Comparison of ENCODE assay signal across 13 cellular contexts in the genomic region with DNA sequence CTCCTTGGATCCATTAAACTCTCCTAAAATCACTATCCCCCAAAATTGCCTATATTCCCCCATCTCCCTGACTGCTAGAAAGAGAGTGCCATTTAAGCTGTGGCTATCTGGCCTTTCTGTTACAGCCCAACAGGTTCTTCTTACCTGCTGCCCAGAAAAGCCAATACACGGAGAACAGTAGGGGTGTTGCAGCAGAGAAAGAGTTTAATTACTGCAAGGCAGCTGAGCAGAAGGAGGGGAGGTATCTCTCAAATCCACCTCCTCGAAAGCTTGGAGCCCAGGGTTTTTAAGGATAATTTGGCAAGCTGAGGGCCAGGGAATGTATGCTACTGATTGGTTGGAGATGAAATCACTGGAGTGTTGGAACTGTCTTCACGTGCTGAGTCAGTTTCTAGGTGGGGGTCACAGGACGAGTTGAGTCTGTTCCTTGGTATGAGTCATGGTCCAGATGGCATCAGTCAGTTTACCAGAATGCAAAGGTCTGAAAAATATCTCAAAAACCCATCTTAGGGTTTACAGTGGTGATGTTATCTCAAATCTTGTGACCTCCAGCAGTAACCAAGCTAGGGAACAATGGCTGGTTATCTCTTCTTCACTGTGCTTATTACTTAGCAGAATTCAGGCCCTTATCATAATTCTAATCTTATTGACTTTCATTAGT.
DNase-seq lines count a peak whose midpoint lies in the region; ATAC-seq and TF ChIP-seq lines count a peak whose summit lies in the region.
"Had no signal": no experiment of that assay in that cellular context is flagged by ENCODE, and none has a peak within 500 bp of the region (broad histone marks: within the 10 kb centered on the region; RNA-seq: fewer than 3 reads in every experiment).

No MANE protein-coding gene starts in this region.

- no peak for TF ChIP-seq CTCF in endodermal cell (conservative IDR thresholded peaks at IDR 0.05)
- TF ChIP-seq CTCF in PC-9 (conservative IDR thresholded peaks at IDR 0.05), result no peak

- CTCF ChIA-PET in PC-9 (lab: Charles Lee), result no interaction called here
- CTCF ChIA-PET in activated CD8-positive, alpha-beta T cell treated with anti-CD3 and anti-CD28 coated beads, Interleukin-2, amount 10 ng/mL, durations not matched to agents 7 days and 5 days (lab: Charles Lee), result no interaction called here

- H3K79me2 ChIP-seq in PC-9 (ENCODE audit: low read depth), result no peaks in the 10 kb centered on the region

- no peaks in the 10 kb centered on the region for H3K4me1 Mint-ChIP-seq in stimulated activated naive CD8-positive, alpha-beta T cell treated with anti-CD3 and anti-CD28 coated beads, Interleukin-15, amount 100 ng/mL, for 72 hours
- no peaks in the 10 kb centered on the region for H3K4me1 Mint-ChIP-seq in endodermal cell
- H3K4me1 Mint-ChIP-seq in activated CD8-positive, alpha-beta T cell treated with anti-CD3 and anti-CD28 coated beads, Interleukin-2, amount 10 ng/mL, durations not matched to agents 7 days and 5 days (ENCODE audit: low read depth), result no peaks in the 10 kb centered on the region

- peak; percentile 28 for ATAC-seq in stimulated activated naive CD8-positive, alpha-beta T cell treated with anti-CD3 and anti-CD28 coated beads, Interleukin-15, Interleukin-2, amounts not matched to agents 100 U/mL and 50 U/mL, for 24 hours
- ATAC-seq in stimulated activated naive CD8-positive, alpha-beta T cell treated with anti-CD3 and anti-CD28 coated beads, Interleukin-15, amount 100 ng/mL, for 72 hours, result no peak
- ATAC-seq in GM19455 (IDR thresholded peaks at IDR 0.05; ENCODE audit: unreplicated experiment), result no peak
- no peak for ATAC-seq in activated CD8-positive, alpha-beta T cell treated with anti-CD3 and anti-CD28 coated beads, Interleukin-2, amount 10 ng/mL, durations not matched to agents 7 days and 5 days
- ATAC-seq: HCT116 had no signal

- no peak overlapping the region for H3K9ac ChIP-seq in endodermal cell (ENCODE audit: extremely low read depth, low read length, poor library complexity, severe bottlenecking)

- H3K9me3 ChIP-seq in endodermal cell (ENCODE audit: control insufficient read depth, low read length) (peaks cover 70% of the 10 kb centered on the region), PC-9 (ENCODE audit: insufficient read depth, low read depth) (no peaks in the 10 kb centered on the region)

- BruUV-seq in PC-9 (replicated peaks; lab: Mats Ljungman, UMichigan), result no TSS peak

- H2AFZ ChIP-seq in PC-9, result no peak overlapping the region

- POLR2A ChIA-PET in PC-9 (lab: Charles Lee; ENCODE audit: unreplicated experiment), result no interaction called here
- POLR2A ChIA-PET in activated CD8-positive, alpha-beta T cell treated with anti-CD3 and anti-CD28 coated beads, Interleukin-2, amount 10 ng/mL, durations not matched to agents 7 days and 5 days (lab: Charles Lee), result no interaction called here

- H3K9me3 Mint-ChIP-seq in stimulated activated naive CD8-positive, alpha-beta T cell treated with anti-CD3 and anti-CD28 coated beads, Interleukin-15, amount 100 ng/mL, for 72 hours, result peaks cover 22 to 37% of the 10 kb centered on the region in 2 donors
- H3K9me3 Mint-ChIP-seq in endodermal cell, result peaks cover 41% of the 10 kb centered on the region
- H3K9me3 Mint-ChIP-seq in activated CD8-positive, alpha-beta T cell treated with anti-CD3 and anti-CD28 coated beads, Interleukin-2, amount 10 ng/mL, durations not matched to agents 7 days and 5 days (ENCODE audit: insufficient read depth), result peaks cover 13% of the 10 kb centered on the region

- H3K27me3 ChIP-seq in endodermal cell (ENCODE audit: control insufficient read depth, insufficient read depth, low read length, poor library complexity, severe bottlenecking), result no peaks in the 10 kb centered on the region
- no peaks in the 10 kb centered on the region for H3K27me3 ChIP-seq in PC-9 (ENCODE audit: insufficient read depth, low read depth)

- H4K20me1 ChIP-seq in PC-9 (ENCODE audit: insufficient read depth), result no peaks in the 10 kb centered on the region

- H3K36me3 Mint-ChIP-seq in endodermal cell (ENCODE audit: low read depth), result peaks cover 20% of the 10 kb centered on the region
- H3K36me3 Mint-ChIP-seq in activated CD8-positive, alpha-beta T cell treated with anti-CD3 and anti-CD28 coated beads, Interleukin-2, amount 10 ng/mL, durations not matched to agents 7 days and 5 days (ENCODE audit: low read depth), result peaks cover 16% of the 10 kb centered on the region

- H3K4me3 Mint-ChIP-seq in stimulated activated naive CD8-positive, alpha-beta T cell treated with anti-CD3 and anti-CD28 coated beads, Interleukin-15, amount 100 ng/mL, for 72 hours, result no peak overlapping the region
- no peak overlapping the region for H3K4me3 Mint-ChIP-seq in endodermal cell
- H3K4me3 Mint-ChIP-seq in activated CD8-positive, alpha-beta T cell treated with anti-CD3 and anti-CD28 coated beads, Interleukin-2, amount 10 ng/mL, durations not matched to agents 7 days and 5 days, result no peak overlapping the region
- H3K4me3 Mint-ChIP-seq: activated naive CD8-positive, alpha-beta T cell; IgD-negative memory B cell had no signal

- intact Hi-C loops in PC-9 (cut with micrococcal nuclease; ENCODE audit: unreplicated experiment), result no loop called here

- WGBS in endodermal cell (ENCODE audit: insufficient coverage in 1 of 2, insufficient read length in 1 of 2), 2 experiments, result 72 to 89% methylated on average over 2 to 4 of the region's 4 CpGs

- no peaks in the 10 kb centered on the region for H3F3A ChIP-seq in PC-9 (ENCODE audit: insufficient read depth, low read depth)

- no peaks in the 10 kb centered on the region for H3K9me2 ChIP-seq in PC-9 (ENCODE audit: insufficient read depth)

- H3K36me3 ChIP-seq in endodermal cell (ENCODE audit: control insufficient read depth, insufficient read depth, low read length) (no peaks in the 10 kb centered on the region), PC-9 (ENCODE audit: low read depth) (no peaks in the 10 kb centered on the region)

- H3K4me3 ChIP-seq in endodermal cell (ENCODE audit: low read length) (peak overlapping the region; percentile 67), PC-9 (no peak overlapping the region)

- H3K4me2 ChIP-seq in PC-9, result no peak overlapping the region

- DNase-seq in stimulated activated naive CD8-positive, alpha-beta T cell treated with anti-CD3 and anti-CD28 coated beads, Interleukin-15, Interleukin-2, amounts not matched to agents 100 U/mL and 50 U/mL, for 24 hours, result no peak
- DNase-seq in stimulated activated naive CD8-positive, alpha-beta T cell treated with anti-CD3 and anti-CD28 coated beads, Interleukin-15, amount 100 ng/mL, for 72 hours, result no peak
- DNase-seq in NCI-H1694 (lab: John Stamatoyannopoulos, UW), result peak; percentile 58
- DNase-seq in endodermal cell, result no peak
- peak; percentile 36 for DNase-seq in stromal cell of bone marrow (ENCODE audit: low read depth)
- no peak for DNase-seq in PC-9
- DNase-seq in activated CD8-positive, alpha-beta T cell treated with anti-CD3 and anti-CD28 coated beads, Interleukin-2, amount 10 ng/mL, durations not matched to agents 7 days and 5 days, result no peak
- DNase-seq: activated CD8-positive, alpha-beta memory T cell treated with anti-CD3 and anti-CD28 coated beads for 24 hours; stimulated activated CD4-positive, alpha-beta T cell treated with anti-CD3 and anti-CD28 coated beads, Interleukin-12 subunit alpha, Interleukin-12 subunit beta, amount 100 ng/mL, for 4 hours had no signal

- no peaks in the 10 kb centered on the region for H3K27me3 Mint-ChIP-seq in stimulated activated naive CD8-positive, alpha-beta T cell treated with anti-CD3 and anti-CD28 coated beads, Interleukin-15, amount 100 ng/mL, for 72 hours
- no peaks in the 10 kb centered on the region for H3K27me3 Mint-ChIP-seq in endodermal cell (ENCODE audit: insufficient read depth)
- no peaks in the 10 kb centered on the region for H3K27me3 Mint-ChIP-seq in activated CD8-positive, alpha-beta T cell treated with anti-CD3 and anti-CD28 coated beads, Interleukin-2, amount 10 ng/mL, durations not matched to agents 7 days and 5 days (ENCODE audit: low read depth)
- H3K27me3 Mint-ChIP-seq: activated naive CD8-positive, alpha-beta T cell; IgD-negative memory B cell had no signal

- H3K27ac Mint-ChIP-seq in stimulated activated naive CD8-positive, alpha-beta T cell treated with anti-CD3 and anti-CD28 coated beads, Interleukin-15, amount 100 ng/mL, for 72 hours, result no peak overlapping the region
- peak overlapping the region; percentile 16 for H3K27ac Mint-ChIP-seq in endodermal cell
- no peak overlapping the region for H3K27ac Mint-ChIP-seq in activated CD8-positive, alpha-beta T cell treated with anti-CD3 and anti-CD28 coated beads, Interleukin-2, amount 10 ng/mL, durations not matched to agents 7 days and 5 days
- H3K27ac Mint-ChIP-seq: activated naive CD8-positive, alpha-beta T cell; IgD-negative memory B cell had no signal

- H3K4me1 ChIP-seq in endodermal cell (ENCODE audit: control insufficient read depth, insufficient read depth, low read length) (no peaks in the 10 kb centered on the region), PC-9 (replicated peaks; ENCODE audit: insufficient read depth) (no peaks in the 10 kb centered on the region)

- H3K27ac ChIP-seq in endodermal cell (ENCODE audit: low read depth, low read length) (no peak overlapping the region), PC-9 (no peak overlapping the region)

Comparison
In these comparisons a context has a peak if more than half of its experiments do, and no peak if none do; other contexts are left out.
1. DNase-seq: peak in NCI-H1694 (single experiment) and stromal cell of bone marrow (single experiment); none in stimulated activated naive CD8-positive, alpha-beta T cell treated with anti-CD3 and anti-CD28 coated beads, Interleukin-15, Interleukin-2, amounts not matched to agents 100 U/mL and 50 U/mL, for 24 hours (single experiment), stimulated activated naive CD8-positive, alpha-beta T cell treated with anti-CD3 and anti-CD28 coated beads, Interleukin-15, amount 100 ng/mL, for 72 hours (0 of 2), endodermal cell (single experiment), PC-9 (0 of 2) and activated CD8-positive, alpha-beta T cell treated with anti-CD3 and anti-CD28 coated beads, Interleukin-2, amount 10 ng/mL, durations not matched to agents 7 days and 5 days (single experiment).